3 cellular contexts compared by ENCODE assay signal in the genomic region with DNA sequence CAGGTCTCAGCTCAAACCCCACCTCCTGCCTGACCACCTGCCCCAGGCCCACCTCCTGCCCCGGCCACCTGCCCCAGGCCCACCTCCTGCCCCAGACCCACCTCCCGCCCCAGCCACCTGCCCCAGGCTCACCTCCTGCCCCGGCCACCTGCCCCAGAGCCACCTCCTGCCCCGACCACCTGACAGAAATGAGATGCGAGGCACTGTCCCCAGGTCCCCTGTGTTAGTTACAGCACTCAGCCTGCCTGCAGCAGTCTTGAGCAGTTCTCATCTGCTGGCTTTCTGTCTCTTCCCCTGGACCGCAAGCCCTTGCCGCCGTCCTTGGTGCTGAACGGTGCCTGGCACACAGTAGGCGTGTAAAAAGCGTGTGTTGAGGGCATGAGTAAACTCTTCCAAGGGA.
TF ChIP-seq lines count a peak whose summit lies in the region.

No MANE protein-coding gene starts in this region.

TF ChIP-seq in K562, 482 proteins besides CTCF, POLR2A, EP300 and RAD21:
- TF ChIP-seq ZNF324 (CRISPR knock-in tag; IDR thresholded peaks at IDR 0.05): no peak
- no peak for TF ChIP-seq ADNP (tag; IDR thresholded peaks at IDR 0.05)
- no peak for TF ChIP-seq SIN3B (IDR thresholded peaks at IDR 0.05; ENCODE audit: low read depth)
- peak; percentile 85 for TF ChIP-seq ZKSCAN1 (IDR thresholded peaks at IDR 0.05; ENCODE audit: low read depth, low read length)
TF ChIP-seq in K562: peak in this region for 1.

TF ChIP-seq in HepG2, 621 proteins besides CTCF, POLR2A, EP300 and RAD21 (continues in another document):
- TF ChIP-seq, protein P1, sequence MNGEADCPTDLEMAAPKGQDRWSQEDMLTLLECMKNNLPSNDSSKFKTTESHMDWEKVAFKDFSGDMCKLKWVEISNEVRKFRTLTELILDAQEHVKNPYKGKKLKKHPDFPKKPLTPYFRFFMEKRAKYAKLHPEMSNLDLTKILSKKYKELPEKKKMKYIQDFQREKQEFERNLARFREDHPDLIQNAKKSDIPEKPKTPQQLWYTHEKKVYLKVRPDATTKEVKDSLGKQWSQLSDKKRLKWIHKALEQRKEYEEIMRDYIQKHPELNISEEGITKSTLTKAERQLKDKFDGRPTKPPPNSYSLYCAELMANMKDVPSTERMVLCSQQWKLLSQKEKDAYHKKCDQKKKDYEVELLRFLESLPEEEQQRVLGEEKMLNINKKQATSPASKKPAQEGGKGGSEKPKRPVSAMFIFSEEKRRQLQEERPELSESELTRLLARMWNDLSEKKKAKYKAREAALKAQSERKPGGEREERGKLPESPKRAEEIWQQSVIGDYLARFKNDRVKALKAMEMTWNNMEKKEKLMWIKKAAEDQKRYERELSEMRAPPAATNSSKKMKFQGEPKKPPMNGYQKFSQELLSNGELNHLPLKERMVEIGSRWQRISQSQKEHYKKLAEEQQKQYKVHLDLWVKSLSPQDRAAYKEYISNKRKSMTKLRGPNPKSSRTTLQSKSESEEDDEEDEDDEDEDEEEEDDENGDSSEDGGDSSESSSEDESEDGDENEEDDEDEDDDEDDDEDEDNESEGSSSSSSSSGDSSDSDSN (CRISPR knock-in tag; IDR thresholded peaks at IDR 0.05): no peak
- TF ChIP-seq, protein P2, sequence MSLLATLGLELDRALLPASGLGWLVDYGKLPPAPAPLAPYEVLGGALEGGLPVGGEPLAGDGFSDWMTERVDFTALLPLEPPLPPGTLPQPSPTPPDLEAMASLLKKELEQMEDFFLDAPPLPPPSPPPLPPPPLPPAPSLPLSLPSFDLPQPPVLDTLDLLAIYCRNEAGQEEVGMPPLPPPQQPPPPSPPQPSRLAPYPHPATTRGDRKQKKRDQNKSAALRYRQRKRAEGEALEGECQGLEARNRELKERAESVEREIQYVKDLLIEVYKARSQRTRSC (CRISPR knock-in tag; IDR thresholded peaks at IDR 0.05; ENCODE audit: low read depth): no peak
- TF ChIP-seq NFATC3 (CRISPR knock-in tag; IDR thresholded peaks at IDR 0.05): no peak
- no peak for TF ChIP-seq ZNF749 (CRISPR knock-in tag; IDR thresholded peaks at IDR 0.05; ENCODE audit: borderline replicate concordance)
- no peak for TF ChIP-seq MYC (CRISPR knock-in tag; IDR thresholded peaks at IDR 0.05; ENCODE audit: borderline replicate concordance)
- TF ChIP-seq MIER2 (CRISPR knock-in tag; IDR thresholded peaks at IDR 0.05): 0 out of 2 replicates have a peak, but pooled peaks have one; percentile 33
- TF ChIP-seq HHEX (CRISPR knock-in tag; IDR thresholded peaks at IDR 0.05): no peak
- TF ChIP-seq TBX3 (IDR thresholded peaks at IDR 0.05; ENCODE audit: borderline replicate concordance): no peak
- no peak for TF ChIP-seq PAF1 (CRISPR knock-in tag; IDR thresholded peaks at IDR 0.05)
- TF ChIP-seq ZNF556 (CRISPR knock-in tag; IDR thresholded peaks at IDR 0.05; ENCODE audit: borderline replicate concordance): no peak
- TF ChIP-seq ZKSCAN1 (IDR thresholded peaks at IDR 0.05; ENCODE audit: low read length): peak; percentile 61; the same call in 1 of the 2 replicates
- TF ChIP-seq SRSF1 (optimal IDR thresholded peaks at IDR 0.05; ENCODE audit: low read depth, low read length): no peak
- TF ChIP-seq, protein P3, sequence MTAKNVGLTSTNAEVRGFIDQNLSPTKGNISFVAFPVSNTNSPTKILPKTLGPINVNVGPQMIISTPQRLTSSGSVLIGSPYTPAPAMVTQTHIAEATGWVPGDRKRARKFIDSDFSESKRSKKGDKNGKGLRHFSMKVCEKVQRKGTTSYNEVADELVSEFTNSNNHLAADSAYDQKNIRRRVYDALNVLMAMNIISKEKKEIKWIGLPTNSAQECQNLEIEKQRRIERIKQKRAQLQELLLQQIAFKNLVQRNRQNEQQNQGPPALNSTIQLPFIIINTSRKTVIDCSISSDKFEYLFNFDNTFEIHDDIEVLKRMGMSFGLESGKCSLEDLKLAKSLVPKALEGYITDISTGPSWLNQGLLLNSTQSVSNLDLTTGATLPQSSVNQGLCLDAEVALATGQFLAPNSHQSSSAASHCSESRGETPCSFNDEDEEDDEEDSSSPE (CRISPR knock-in tag; IDR thresholded peaks at IDR 0.05): no peak
- no peak for TF ChIP-seq ZNF432 (CRISPR knock-in tag; IDR thresholded peaks at IDR 0.05; ENCODE audit: borderline replicate concordance)
- TF ChIP-seq ZNF782 (CRISPR knock-in tag; IDR thresholded peaks at IDR 0.05; ENCODE audit: borderline replicate concordance): no peak
- no peak for TF ChIP-seq ZNF34 (CRISPR knock-in tag; IDR thresholded peaks at IDR 0.05; ENCODE audit: borderline replicate concordance)
- TF ChIP-seq, protein P4, sequence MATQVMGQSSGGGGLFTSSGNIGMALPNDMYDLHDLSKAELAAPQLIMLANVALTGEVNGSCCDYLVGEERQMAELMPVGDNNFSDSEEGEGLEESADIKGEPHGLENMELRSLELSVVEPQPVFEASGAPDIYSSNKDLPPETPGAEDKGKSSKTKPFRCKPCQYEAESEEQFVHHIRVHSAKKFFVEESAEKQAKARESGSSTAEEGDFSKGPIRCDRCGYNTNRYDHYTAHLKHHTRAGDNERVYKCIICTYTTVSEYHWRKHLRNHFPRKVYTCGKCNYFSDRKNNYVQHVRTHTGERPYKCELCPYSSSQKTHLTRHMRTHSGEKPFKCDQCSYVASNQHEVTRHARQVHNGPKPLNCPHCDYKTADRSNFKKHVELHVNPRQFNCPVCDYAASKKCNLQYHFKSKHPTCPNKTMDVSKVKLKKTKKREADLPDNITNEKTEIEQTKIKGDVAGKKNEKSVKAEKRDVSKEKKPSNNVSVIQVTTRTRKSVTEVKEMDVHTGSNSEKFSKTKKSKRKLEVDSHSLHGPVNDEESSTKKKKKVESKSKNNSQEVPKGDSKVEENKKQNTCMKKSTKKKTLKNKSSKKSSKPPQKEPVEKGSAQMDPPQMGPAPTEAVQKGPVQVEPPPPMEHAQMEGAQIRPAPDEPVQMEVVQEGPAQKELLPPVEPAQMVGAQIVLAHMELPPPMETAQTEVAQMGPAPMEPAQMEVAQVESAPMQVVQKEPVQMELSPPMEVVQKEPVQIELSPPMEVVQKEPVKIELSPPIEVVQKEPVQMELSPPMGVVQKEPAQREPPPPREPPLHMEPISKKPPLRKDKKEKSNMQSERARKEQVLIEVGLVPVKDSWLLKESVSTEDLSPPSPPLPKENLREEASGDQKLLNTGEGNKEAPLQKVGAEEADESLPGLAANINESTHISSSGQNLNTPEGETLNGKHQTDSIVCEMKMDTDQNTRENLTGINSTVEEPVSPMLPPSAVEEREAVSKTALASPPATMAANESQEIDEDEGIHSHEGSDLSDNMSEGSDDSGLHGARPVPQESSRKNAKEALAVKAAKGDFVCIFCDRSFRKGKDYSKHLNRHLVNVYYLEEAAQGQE (IDR thresholded peaks at IDR 0.05; ENCODE audit: borderline replicate concordance in 1 of 2, low read depth in 1 of 2, low read length in 2 of 2): peak; percentile 28 to 78
- no peak for TF ChIP-seq XBP1 (CRISPR knock-in tag; IDR thresholded peaks at IDR 0.05)
- TF ChIP-seq SMAD3 (CRISPR knock-in tag; IDR thresholded peaks at IDR 0.05): no peak

TF ChIP-seq in WTC11, 78 proteins besides CTCF, POLR2A, EP300 and RAD21 (continues in another document):
- TF ChIP-seq NR2C2 (CRISPR knock-in tag; IDR thresholded peaks at IDR 0.05) (no peak), SMAD3 (CRISPR knock-in tag; IDR thresholded peaks at IDR 0.05; ENCODE audit: borderline replicate concordance) (no peak), SP1 (CRISPR knock-in tag; conservative IDR thresholded peaks at IDR 0.05) (no peak), FOXJ3 (CRISPR knock-in tag; IDR thresholded peaks at IDR 0.05; ENCODE audit: borderline replicate concordance) (no peak), FOXP1 (CRISPR knock-in tag; IDR thresholded peaks at IDR 0.05; ENCODE audit: borderline replicate concordance) (no peak), NR3C1 (CRISPR knock-in tag; conservative IDR thresholded peaks at IDR 0.05; ENCODE audit: low read depth) (no peak), ZNF396 (CRISPR knock-in tag; IDR thresholded peaks at IDR 0.05; ENCODE audit: borderline replicate concordance) (no peak)
- TF ChIP-seq, protein P5, sequence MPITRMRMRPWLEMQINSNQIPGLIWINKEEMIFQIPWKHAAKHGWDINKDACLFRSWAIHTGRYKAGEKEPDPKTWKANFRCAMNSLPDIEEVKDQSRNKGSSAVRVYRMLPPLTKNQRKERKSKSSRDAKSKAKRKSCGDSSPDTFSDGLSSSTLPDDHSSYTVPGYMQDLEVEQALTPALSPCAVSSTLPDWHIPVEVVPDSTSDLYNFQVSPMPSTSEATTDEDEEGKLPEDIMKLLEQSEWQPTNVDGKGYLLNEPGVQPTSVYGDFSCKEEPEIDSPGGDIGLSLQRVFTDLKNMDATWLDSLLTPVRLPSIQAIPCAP (CRISPR knock-in tag; IDR thresholded peaks at IDR 0.05): no peak
- TF ChIP-seq, protein P6, sequence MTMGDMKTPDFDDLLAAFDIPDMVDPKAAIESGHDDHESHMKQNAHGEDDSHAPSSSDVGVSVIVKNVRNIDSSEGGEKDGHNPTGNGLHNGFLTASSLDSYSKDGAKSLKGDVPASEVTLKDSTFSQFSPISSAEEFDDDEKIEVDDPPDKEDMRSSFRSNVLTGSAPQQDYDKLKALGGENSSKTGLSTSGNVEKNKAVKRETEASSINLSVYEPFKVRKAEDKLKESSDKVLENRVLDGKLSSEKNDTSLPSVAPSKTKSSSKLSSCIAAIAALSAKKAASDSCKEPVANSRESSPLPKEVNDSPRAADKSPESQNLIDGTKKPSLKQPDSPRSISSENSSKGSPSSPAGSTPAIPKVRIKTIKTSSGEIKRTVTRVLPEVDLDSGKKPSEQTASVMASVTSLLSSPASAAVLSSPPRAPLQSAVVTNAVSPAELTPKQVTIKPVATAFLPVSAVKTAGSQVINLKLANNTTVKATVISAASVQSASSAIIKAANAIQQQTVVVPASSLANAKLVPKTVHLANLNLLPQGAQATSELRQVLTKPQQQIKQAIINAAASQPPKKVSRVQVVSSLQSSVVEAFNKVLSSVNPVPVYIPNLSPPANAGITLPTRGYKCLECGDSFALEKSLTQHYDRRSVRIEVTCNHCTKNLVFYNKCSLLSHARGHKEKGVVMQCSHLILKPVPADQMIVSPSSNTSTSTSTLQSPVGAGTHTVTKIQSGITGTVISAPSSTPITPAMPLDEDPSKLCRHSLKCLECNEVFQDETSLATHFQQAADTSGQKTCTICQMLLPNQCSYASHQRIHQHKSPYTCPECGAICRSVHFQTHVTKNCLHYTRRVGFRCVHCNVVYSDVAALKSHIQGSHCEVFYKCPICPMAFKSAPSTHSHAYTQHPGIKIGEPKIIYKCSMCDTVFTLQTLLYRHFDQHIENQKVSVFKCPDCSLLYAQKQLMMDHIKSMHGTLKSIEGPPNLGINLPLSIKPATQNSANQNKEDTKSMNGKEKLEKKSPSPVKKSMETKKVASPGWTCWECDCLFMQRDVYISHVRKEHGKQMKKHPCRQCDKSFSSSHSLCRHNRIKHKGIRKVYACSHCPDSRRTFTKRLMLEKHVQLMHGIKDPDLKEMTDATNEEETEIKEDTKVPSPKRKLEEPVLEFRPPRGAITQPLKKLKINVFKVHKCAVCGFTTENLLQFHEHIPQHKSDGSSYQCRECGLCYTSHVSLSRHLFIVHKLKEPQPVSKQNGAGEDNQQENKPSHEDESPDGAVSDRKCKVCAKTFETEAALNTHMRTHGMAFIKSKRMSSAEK (CRISPR knock-in tag; IDR thresholded peaks at IDR 0.05; ENCODE audit: borderline replicate concordance): no peak
- TF ChIP-seq, protein P7, sequence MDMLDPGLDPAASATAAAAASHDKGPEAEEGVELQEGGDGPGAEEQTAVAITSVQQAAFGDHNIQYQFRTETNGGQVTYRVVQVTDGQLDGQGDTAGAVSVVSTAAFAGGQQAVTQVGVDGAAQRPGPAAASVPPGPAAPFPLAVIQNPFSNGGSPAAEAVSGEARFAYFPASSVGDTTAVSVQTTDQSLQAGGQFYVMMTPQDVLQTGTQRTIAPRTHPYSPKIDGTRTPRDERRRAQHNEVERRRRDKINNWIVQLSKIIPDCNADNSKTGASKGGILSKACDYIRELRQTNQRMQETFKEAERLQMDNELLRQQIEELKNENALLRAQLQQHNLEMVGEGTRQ (CRISPR knock-in tag; IDR thresholded peaks at IDR 0.05): no peak
- TF ChIP-seq, protein P8, sequence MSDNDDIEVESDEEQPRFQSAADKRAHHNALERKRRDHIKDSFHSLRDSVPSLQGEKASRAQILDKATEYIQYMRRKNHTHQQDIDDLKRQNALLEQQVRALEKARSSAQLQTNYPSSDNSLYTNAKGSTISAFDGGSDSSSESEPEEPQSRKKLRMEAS (CRISPR knock-in tag; IDR thresholded peaks at IDR 0.05): no peak
- TF ChIP-seq, protein P9, sequence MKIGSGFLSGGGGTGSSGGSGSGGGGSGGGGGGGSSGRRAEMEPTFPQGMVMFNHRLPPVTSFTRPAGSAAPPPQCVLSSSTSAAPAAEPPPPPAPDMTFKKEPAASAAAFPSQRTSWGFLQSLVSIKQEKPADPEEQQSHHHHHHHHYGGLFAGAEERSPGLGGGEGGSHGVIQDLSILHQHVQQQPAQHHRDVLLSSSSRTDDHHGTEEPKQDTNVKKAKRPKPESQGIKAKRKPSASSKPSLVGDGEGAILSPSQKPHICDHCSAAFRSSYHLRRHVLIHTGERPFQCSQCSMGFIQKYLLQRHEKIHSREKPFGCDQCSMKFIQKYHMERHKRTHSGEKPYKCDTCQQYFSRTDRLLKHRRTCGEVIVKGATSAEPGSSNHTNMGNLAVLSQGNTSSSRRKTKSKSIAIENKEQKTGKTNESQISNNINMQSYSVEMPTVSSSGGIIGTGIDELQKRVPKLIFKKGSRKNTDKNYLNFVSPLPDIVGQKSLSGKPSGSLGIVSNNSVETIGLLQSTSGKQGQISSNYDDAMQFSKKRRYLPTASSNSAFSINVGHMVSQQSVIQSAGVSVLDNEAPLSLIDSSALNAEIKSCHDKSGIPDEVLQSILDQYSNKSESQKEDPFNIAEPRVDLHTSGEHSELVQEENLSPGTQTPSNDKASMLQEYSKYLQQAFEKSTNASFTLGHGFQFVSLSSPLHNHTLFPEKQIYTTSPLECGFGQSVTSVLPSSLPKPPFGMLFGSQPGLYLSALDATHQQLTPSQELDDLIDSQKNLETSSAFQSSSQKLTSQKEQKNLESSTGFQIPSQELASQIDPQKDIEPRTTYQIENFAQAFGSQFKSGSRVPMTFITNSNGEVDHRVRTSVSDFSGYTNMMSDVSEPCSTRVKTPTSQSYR (CRISPR knock-in tag; IDR thresholded peaks at IDR 0.05): no peak
- TF ChIP-seq, protein P10, sequence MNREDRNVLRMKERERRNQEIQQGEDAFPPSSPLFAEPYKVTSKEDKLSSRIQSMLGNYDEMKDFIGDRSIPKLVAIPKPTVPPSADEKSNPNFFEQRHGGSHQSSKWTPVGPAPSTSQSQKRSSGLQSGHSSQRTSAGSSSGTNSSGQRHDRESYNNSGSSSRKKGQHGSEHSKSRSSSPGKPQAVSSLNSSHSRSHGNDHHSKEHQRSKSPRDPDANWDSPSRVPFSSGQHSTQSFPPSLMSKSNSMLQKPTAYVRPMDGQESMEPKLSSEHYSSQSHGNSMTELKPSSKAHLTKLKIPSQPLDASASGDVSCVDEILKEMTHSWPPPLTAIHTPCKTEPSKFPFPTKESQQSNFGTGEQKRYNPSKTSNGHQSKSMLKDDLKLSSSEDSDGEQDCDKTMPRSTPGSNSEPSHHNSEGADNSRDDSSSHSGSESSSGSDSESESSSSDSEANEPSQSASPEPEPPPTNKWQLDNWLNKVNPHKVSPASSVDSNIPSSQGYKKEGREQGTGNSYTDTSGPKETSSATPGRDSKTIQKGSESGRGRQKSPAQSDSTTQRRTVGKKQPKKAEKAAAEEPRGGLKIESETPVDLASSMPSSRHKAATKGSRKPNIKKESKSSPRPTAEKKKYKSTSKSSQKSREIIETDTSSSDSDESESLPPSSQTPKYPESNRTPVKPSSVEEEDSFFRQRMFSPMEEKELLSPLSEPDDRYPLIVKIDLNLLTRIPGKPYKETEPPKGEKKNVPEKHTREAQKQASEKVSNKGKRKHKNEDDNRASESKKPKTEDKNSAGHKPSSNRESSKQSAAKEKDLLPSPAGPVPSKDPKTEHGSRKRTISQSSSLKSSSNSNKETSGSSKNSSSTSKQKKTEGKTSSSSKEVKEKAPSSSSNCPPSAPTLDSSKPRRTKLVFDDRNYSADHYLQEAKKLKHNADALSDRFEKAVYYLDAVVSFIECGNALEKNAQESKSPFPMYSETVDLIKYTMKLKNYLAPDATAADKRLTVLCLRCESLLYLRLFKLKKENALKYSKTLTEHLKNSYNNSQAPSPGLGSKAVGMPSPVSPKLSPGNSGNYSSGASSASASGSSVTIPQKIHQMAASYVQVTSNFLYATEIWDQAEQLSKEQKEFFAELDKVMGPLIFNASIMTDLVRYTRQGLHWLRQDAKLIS (CRISPR knock-in tag; IDR thresholded peaks at IDR 0.05; ENCODE audit: borderline replicate concordance): no peak
